Comparison of ENCODE assay signal across 10 cellular contexts in genomic region chr17:82077617-82078358, GRCh38. TPM values are rescaled to one million over a fixed set of nuclear protein-coding genes. Genes with fewer than 3 reads are reported as not detected.
DNase-seq lines count a peak whose midpoint lies in the region; ATAC-seq and TF ChIP-seq lines count a peak whose summit lies in the region.
"Had no signal": no experiment of that assay in that cellular context is flagged by ENCODE, and none has a peak within 500 bp of the region (broad histone marks: within the 10 kb centered on the region; RNA-seq: fewer than 3 reads in every experiment).

No MANE protein-coding gene starts in this region.

- H3K27ac ChIP-seq in cardiac muscle cell (peak overlapping the region; percentile 51), right atrium auricular region (no peak overlapping the region), right cardiac atrium (ENCODE audit: low read length) (no peak overlapping the region), aorta (ENCODE audit: low read depth in 1 of 2, low read length in 2 of 2) (no peak overlapping the region), MM.1S (ENCODE audit: low read length) (no peak overlapping the region)
- H3K27ac ChIP-seq: esophagus squamous epithelium had no signal

- H2AFZ ChIP-seq in MM.1S (ENCODE audit: low read length), result no peak overlapping the region

- peaks cover 30% of the 10 kb centered on the region for H3K36me3 ChIP-seq in cardiac muscle cell
- peaks cover 35% of the 10 kb centered on the region for H3K36me3 ChIP-seq in right atrium auricular region
- peaks cover 0 to 12% of the 10 kb centered on the region in 2 donors for H3K36me3 ChIP-seq in aorta (ENCODE audit: control insufficient read depth in 1 of 2, insufficient read depth in 2 of 2, low read length in 1 of 2)
- peaks cover 6% of the 10 kb centered on the region for H3K36me3 ChIP-seq in MM.1S (replicated peaks; ENCODE audit: insufficient read depth, low read length)

- intact Hi-C loops in right cardiac atrium (cut with DNase I), result no loop called here
- intact Hi-C loops in aorta (cut with DNase I), result no loop called here

- H3K27me3 ChIP-seq in cardiac muscle cell (no peaks in the 10 kb centered on the region), right atrium auricular region (no peaks in the 10 kb centered on the region), right cardiac atrium (ENCODE audit: control insufficient read depth, insufficient read depth) (no peaks in the 10 kb centered on the region), aorta (ENCODE audit: control insufficient read depth in 1 of 2, insufficient read depth in 2 of 2, low read length in 1 of 2) (no peaks in the 10 kb centered on the region), MM.1S (replicated peaks; ENCODE audit: insufficient read depth, low read length) (no peaks in the 10 kb centered on the region)
- H3K27me3 ChIP-seq: esophagus squamous epithelium had no signal

- TF ChIP-seq CTCF in cardiac muscle cell (IDR thresholded peaks at IDR 0.05; ENCODE audit: low read depth, low read length) (no peak), right atrium auricular region (IDR thresholded peaks at IDR 0.05) (no peak), MM.1S (IDR thresholded peaks at IDR 0.05; ENCODE audit: low read length) (no peak)

- WGBS in right cardiac atrium, result 60% methylated on average over 28 of the region's 28 CpGs
- WGBS in aorta, 2 donors, result 56 to 58% methylated on average over 28 of the region's 28 CpGs

- H3F3A ChIP-seq in MM.1S (ENCODE audit: insufficient read depth, low read length), result peaks cover 3% of the 10 kb centered on the region; the same call in 1 of the 2 replicates

- no peaks in the 10 kb centered on the region for H4K20me1 ChIP-seq in MM.1S (ENCODE audit: insufficient read depth, low read length)

- no peak overlapping the region for H3K4me3 ChIP-seq in cardiac muscle cell
- no peak overlapping the region for H3K4me3 ChIP-seq in right atrium auricular region
- H3K4me3 ChIP-seq in right cardiac atrium (ENCODE audit: low read length), result no peak overlapping the region
- no peak overlapping the region for H3K4me3 ChIP-seq in aorta (ENCODE audit: low read length in 2 of 2)
- H3K4me3 ChIP-seq in MM.1S (ENCODE audit: low read length), result no peak overlapping the region
- H3K4me3 ChIP-seq: esophagus squamous epithelium had no signal

- H3K9me2 ChIP-seq in MM.1S (replicated peaks; ENCODE audit: insufficient read depth, low read length), result no peaks in the 10 kb centered on the region

- H3K9me3 ChIP-seq in cardiac muscle cell (ENCODE audit: low read depth) (no peaks in the 10 kb centered on the region), right atrium auricular region (no peaks in the 10 kb centered on the region), right cardiac atrium (ENCODE audit: control insufficient read depth, low read length) (no peaks in the 10 kb centered on the region), aorta (ENCODE audit: control insufficient read depth, low read length) (no peaks in the 10 kb centered on the region), MM.1S (replicated peaks; ENCODE audit: insufficient read depth, low read length) (no peaks in the 10 kb centered on the region)
- H3K9me3 ChIP-seq: esophagus squamous epithelium had no signal

- no peaks in the 10 kb centered on the region for H3K79me2 ChIP-seq in MM.1S (ENCODE audit: low read length)

- no peak overlapping the region for H3K9ac ChIP-seq in MM.1S (ENCODE audit: low read length)

- no peak overlapping the region for H3K4me2 ChIP-seq in MM.1S (ENCODE audit: low read depth, low read length)

- ATAC-seq in right cardiac atrium (peak; percentile 10 to 27), aorta (ENCODE audit: low FRiP score) (peak; percentile 33), HG03139 (IDR thresholded peaks at IDR 0.05; ENCODE audit: unreplicated experiment) (no peak)

- DNase-seq in cardiac muscle cell (ENCODE audit: low read depth in 1 of 2, low spot score in 1 of 2), result peak in 1 of 2 donors; percentile 20
- DNase-seq in right atrium auricular region (ENCODE audit: low spot score), result no peak
- DNase-seq in right cardiac atrium, result peak; percentile 71 to 80 (median 72)
- no peak for DNase-seq in aorta
- no peak for DNase-seq in MM.1S
- DNase-seq: central memory CD4-positive, alpha-beta T cell; esophagus squamous epithelium; islet precursor cell; NCI-H526 treated with DMSO at 0.1 percent for 48 hours had no signal

- H3K4me1 ChIP-seq in cardiac muscle cell (ENCODE audit: low read depth) (no peaks in the 10 kb centered on the region), right atrium auricular region (no peaks in the 10 kb centered on the region), right cardiac atrium (ENCODE audit: control insufficient read depth, insufficient read depth, low read length) (no peaks in the 10 kb centered on the region), aorta (ENCODE audit: control insufficient read depth in 1 of 2, insufficient read depth in 2 of 2, low read length in 2 of 2) (no peaks in the 10 kb centered on the region), MM.1S (ENCODE audit: low read length) (no peaks in the 10 kb centered on the region)

RNA-seq across cellular contexts. Expression of gene DUS1L, which starts 12.2 kb away (rescaled TPM):
- total RNA-seq in cardiac muscle cell, result 109 and 184 TPM in 2 replicates
- polyA plus RNA-seq in cardiac muscle cell, result 183 and 196 TPM in 2 replicates
- 10 to 100 TPM; 33.3 to 45.7 TPM for total RNA-seq in right atrium auricular region
- total RNA-seq in right cardiac atrium, result 10 to 100 TPM; 51.3 to 63.1 (median 58.4) TPM
- 82.1 TPM for polyA plus RNA-seq in right cardiac atrium
- total RNA-seq in aorta, result 10 to 100 TPM; 47.0 to 61.1 TPM
- polyA plus RNA-seq in aorta, result 100 to 1,000 TPM in 1 of 2 donors, 10 to 100 TPM in 1; 43.7 to 143 TPM

RNA-seq across cellular contexts. Expression of gene FASN, which starts 20.2 kb away (rescaled TPM):
- total RNA-seq in cardiac muscle cell (276 and 279 TPM in 2 replicates), right atrium auricular region (10 to 100 TPM; 13.8 to 46.4 TPM), right cardiac atrium (10 to 100 TPM; 14.3 to 71.8 (median 23.4) TPM), aorta (10 to 100 TPM; 42.2 to 64.0 TPM)
- polyA plus RNA-seq in cardiac muscle cell (61.8 and 85.9 TPM in 2 replicates), right cardiac atrium (86.3 TPM), aorta (10 to 100 TPM in 1 of 2 donors, 1 to 10 TPM in 1; 4.3 to 10.4 TPM)

RNA-seq across cellular contexts. Expression of gene GPS1, which starts 26.1 kb away (rescaled TPM):
- total RNA-seq in cardiac muscle cell (231 and 235 TPM in 2 replicates), right atrium auricular region (10 to 100 TPM; 79.5 to 90.8 TPM), right cardiac atrium (10 to 100 TPM; 87.1 to 93.7 (median 90.6) TPM), aorta (10 to 100 TPM; 46.9 to 60.7 TPM)
- polyA plus RNA-seq in cardiac muscle cell (223 and 257 TPM in 2 replicates), right cardiac atrium (75.1 TPM), aorta (100 to 1,000 TPM in 1 of 2 donors, 10 to 100 TPM in 1; 47.6 to 171 TPM)

RNA-seq across cellular contexts. Expression of gene RFNG, which starts 26.2 kb away (rescaled TPM):
- 94.6 and 104 TPM in 2 replicates for total RNA-seq in cardiac muscle cell
- 91.0 and 98.3 TPM in 2 replicates for polyA plus RNA-seq in cardiac muscle cell
- 10 to 100 TPM; 21.4 to 25.3 TPM for total RNA-seq in right atrium auricular region
- 10 to 100 TPM; 19.0 to 25.1 (median 20.2) TPM for total RNA-seq in right cardiac atrium
- 25.4 TPM for polyA plus RNA-seq in right cardiac atrium
- total RNA-seq in aorta, result 10 to 100 TPM; 28.2 to 34.0 TPM
- polyA plus RNA-seq in aorta, result 10 to 100 TPM; 28.3 to 73.0 TPM

RNA-seq across cellular contexts. Expression of gene DCXR, which starts 40.3 kb away (rescaled TPM):
- total RNA-seq in cardiac muscle cell (164 and 256 TPM in 2 replicates), right atrium auricular region (100 to 1,000 TPM; 169 to 213 TPM), right cardiac atrium (100 to 1,000 TPM; 127 to 181 (median 168) TPM), aorta (10 to 100 TPM; 34.9 to 62.2 TPM)
- polyA plus RNA-seq in cardiac muscle cell (228 and 312 TPM in 2 replicates), right cardiac atrium (196 TPM), aorta (10 to 100 TPM; 80.1 to 81.0 TPM)

Comparison
In these comparisons a context has a peak if more than half of its experiments do, and no peak if none do; other contexts are left out.
1. DNase-seq: peak in right cardiac atrium (3 of 3); none in right atrium auricular region (single experiment), aorta (0 of 2) and MM.1S (single experiment).